ENCODE assay signal across 8 cellular contexts in the genomic region with DNA sequence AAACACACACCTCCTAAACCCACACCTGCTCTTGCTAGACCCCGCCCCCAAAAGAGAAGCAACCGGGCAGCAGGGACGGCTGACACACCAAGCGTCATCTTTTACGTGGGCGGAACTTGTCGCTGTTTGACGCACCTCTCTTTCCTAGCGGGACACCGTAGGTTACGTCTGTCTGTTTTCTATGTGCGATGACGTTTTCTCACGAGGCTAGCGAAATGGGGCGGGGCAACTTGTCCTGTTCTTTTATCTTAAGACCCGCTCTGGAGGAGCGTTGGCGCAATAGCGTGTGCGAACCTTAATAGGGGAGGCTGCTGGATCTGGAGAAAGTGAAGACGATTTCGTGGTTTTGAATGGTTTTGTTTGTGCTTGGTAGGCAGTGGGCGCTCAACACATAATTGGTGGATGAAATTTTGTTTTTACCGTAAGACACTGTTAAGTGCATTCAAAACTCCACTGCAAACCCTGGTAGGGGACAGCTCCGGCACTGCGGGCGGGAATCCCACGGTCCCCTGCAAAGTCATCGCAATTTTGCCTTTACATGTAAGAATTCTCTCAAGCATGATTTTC. TPM values are rescaled to one million over a fixed set of nuclear protein-coding genes. Genes with fewer than 3 reads are reported as not detected.
A peak's percentile ranks its signal among the peaks of the same experiment; 100 is the strongest.
DNase-seq lines count a peak whose midpoint lies in the region; ATAC-seq and TF ChIP-seq lines count a peak whose summit lies in the region.

No MANE protein-coding gene starts in this region.

- H3K4me3 ChIP-seq in Jurkat, Clone E6-1 (ENCODE audit: low read length), result peak overlapping the region; percentile 79
- H3K4me3 ChIP-seq in Panc1 (ENCODE audit: low read depth in 2 of 2, low read length in 2 of 2), result peak overlapping the region; percentile 56 to 61
- peak overlapping the region; percentile 63 to 81 (median 78) for H3K4me3 ChIP-seq in esophagus squamous epithelium
- H3K4me3 ChIP-seq in muscle layer of duodenum (ENCODE audit: low read depth in 1 of 2, low read length in 2 of 2), result peak overlapping the region; percentile 75 to 79

- BruUV-seq in Panc1 (replicated peaks; lab: Mats Ljungman, UMichigan), result no TSS peak

- H3K27me3 ChIP-seq in Panc1 (ENCODE audit: control insufficient read depth, insufficient read depth, low read length) (no peaks in the 10 kb centered on the region), esophagus squamous epithelium (no peaks in the 10 kb centered on the region), muscle layer of duodenum (ENCODE audit: low read depth, low read length) (no peaks in the 10 kb centered on the region)

- intact Hi-C loops in Panc1 (cut with micrococcal nuclease; ENCODE audit: unreplicated experiment), result no loop called here
- intact Hi-C loops in esophagus squamous epithelium (cut with DNase I), result no loop called here

- ATAC-seq in GM21717 (IDR thresholded peaks at IDR 0.05; ENCODE audit: unreplicated experiment) (peak; percentile 87), Panc1 (peak; percentile 92)

- TF ChIP-seq CTCF in Panc1 (IDR thresholded peaks at IDR 0.05), result no peak
- TF ChIP-seq CTCF in esophagus squamous epithelium (IDR thresholded peaks at IDR 0.05), result peak in 1 of 6 experiments; percentile 6

- TF ChIP-seq POLR2A in esophagus squamous epithelium (IDR thresholded peaks at IDR 0.05), result peak in 3 of 4 donors; percentile 49 to 84 (median 79)

- H3K4me1 ChIP-seq in Panc1 (ENCODE audit: control insufficient read depth, insufficient read depth, low read length), result 0 out of 2 replicates have a peak, but pooled peaks cover 3% of the 10 kb centered on the region
- peaks cover 9 to 29% (median 10%) of the 10 kb centered on the region in 3 donors for H3K4me1 ChIP-seq in esophagus squamous epithelium
- peaks cover 7 to 11% of the 10 kb centered on the region in 2 donors for H3K4me1 ChIP-seq in muscle layer of duodenum (ENCODE audit: control insufficient read depth in 1 of 2, insufficient read depth in 2 of 2, low read length in 2 of 2)

- in situ Hi-C loops in Panc1 (cut with HindIII; ENCODE audit: low pct_unique_long_range_greater_than_20kb, low sequenced_read_pairs), result no loop called here

- no peaks in the 10 kb centered on the region; the same call in 1 of the 2 replicates for H3K36me3 ChIP-seq in Panc1 (ENCODE audit: control insufficient read depth, insufficient read depth, low read length)
- no peaks in the 10 kb centered on the region for H3K36me3 ChIP-seq in esophagus squamous epithelium
- no peaks in the 10 kb centered on the region for H3K36me3 ChIP-seq in muscle layer of duodenum (ENCODE audit: control insufficient read depth in 1 of 2, insufficient read depth in 2 of 2, low read length in 2 of 2)

- no peaks in the 10 kb centered on the region for H3K9me3 ChIP-seq in Panc1 (ENCODE audit: control insufficient read depth, insufficient read depth, low read depth, low read length)
- no peaks in the 10 kb centered on the region for H3K9me3 ChIP-seq in esophagus squamous epithelium
- H3K9me3 ChIP-seq in muscle layer of duodenum (ENCODE audit: control insufficient read depth in 1 of 2, low read length in 2 of 2), result no peaks in the 10 kb centered on the region

- CTCF ChIA-PET in Panc1 (lab: Charles Lee), result no interaction called here

- peak overlapping the region; percentile 18; the same call in 1 of the 2 replicates for H3K27ac ChIP-seq in Panc1 (ENCODE audit: low read length)
- peak overlapping the region; percentile 94 to 99 (median 99) for H3K27ac ChIP-seq in esophagus squamous epithelium
- peak overlapping the region; percentile 87 for H3K27ac ChIP-seq in muscle layer of duodenum (ENCODE audit: low read length)

- peak; percentile 98 for DNase-seq in DMS153 treated with DMSO at 0.1 percent for 48 hours (lab: John Stamatoyannopoulos, UW; ENCODE audit: unreplicated experiment)
- DNase-seq in Jurkat, Clone E6-1 (ENCODE audit: low read depth, low spot score), result peak; percentile 100
- DNase-seq in Panc1 (ENCODE audit: low read depth, low spot score), result peak; percentile 81
- DNase-seq in activated T-helper 1 cell treated with Interleukin-2 at 50 U/mL for 16 hours (ENCODE audit: low read depth), result peak; percentile 88
- DNase-seq in esophagus squamous epithelium (lab: John Stamatoyannopoulos, UW), result peak; percentile 96
- DNase-seq in stimulated activated CD8-positive, alpha-beta memory T cell treated with anti-CD3 and anti-CD28 coated beads, Interleukin-7, amount 100 ng/mL, for 24 hours (ENCODE audit: low read depth), result peak; percentile 88

- WGBS in esophagus squamous epithelium, 2 donors, result 1% methylated on average over 25 to 27 of the region's 30 CpGs

- POLR2A ChIA-PET in Panc1 (lab: Charles Lee), result no interaction called here

RNA-seq across cellular contexts. Expression of gene C9orf72, which starts 0.5 kb away (rescaled TPM):
- polyA plus RNA-seq in Jurkat, Clone E6-1 (2012; ENCODE audit: insufficient read depth, insufficient read length), result 12.0 TPM
- total RNA-seq in Panc1 (2021; ENCODE audit: unreplicated experiment) (3.6 TPM), esophagus squamous epithelium (10 to 100 TPM in 2 of 4 donors, 1 to 10 TPM in 2; 6.6 to 19.5 (median 8.6) TPM)
- polyA plus RNA-seq in Panc1 (2012; ENCODE audit: insufficient read length), result 1.2 TPM

RNA-seq across cellular contexts. Expression of gene MOB3B, which starts 44.2 kb away (rescaled TPM):
- polyA plus RNA-seq in Jurkat, Clone E6-1 (2012; ENCODE audit: insufficient read depth, insufficient read length), result 0.17 TPM
- total RNA-seq in Panc1 (2021; ENCODE audit: unreplicated experiment) (0.03 TPM), esophagus squamous epithelium (1 to 10 TPM; 2.2 to 7.6 (median 5.2) TPM)
- polyA plus RNA-seq in Panc1 (2012; ENCODE audit: insufficient read length), result not detected

RNA-seq across cellular contexts. Expression of gene IFNK, which starts 49.7 kb away (rescaled TPM):
- polyA plus RNA-seq in Jurkat, Clone E6-1 (2012; ENCODE audit: insufficient read depth, insufficient read length), result not detected
- total RNA-seq in Panc1 (2021; ENCODE audit: unreplicated experiment) (not detected), esophagus squamous epithelium (not detected)
- not detected for polyA plus RNA-seq in Panc1 (2012; ENCODE audit: insufficient read length)

Comparison
In these comparisons a context has a peak if more than half of its experiments do, and no peak if none do; other contexts are left out.
1. Peak in every context shown above with its lines: DNase-seq, ATAC-seq, H3K4me3 ChIP-seq and H3K27ac ChIP-seq.
2. H3K27ac ChIP-seq: peak in every context shown above with its lines; median percentile 99 in esophagus squamous epithelium; 87 in muscle layer of duodenum; 18 in Panc1.